ENCODE assay signal across 27 cellular contexts in the genomic region with DNA sequence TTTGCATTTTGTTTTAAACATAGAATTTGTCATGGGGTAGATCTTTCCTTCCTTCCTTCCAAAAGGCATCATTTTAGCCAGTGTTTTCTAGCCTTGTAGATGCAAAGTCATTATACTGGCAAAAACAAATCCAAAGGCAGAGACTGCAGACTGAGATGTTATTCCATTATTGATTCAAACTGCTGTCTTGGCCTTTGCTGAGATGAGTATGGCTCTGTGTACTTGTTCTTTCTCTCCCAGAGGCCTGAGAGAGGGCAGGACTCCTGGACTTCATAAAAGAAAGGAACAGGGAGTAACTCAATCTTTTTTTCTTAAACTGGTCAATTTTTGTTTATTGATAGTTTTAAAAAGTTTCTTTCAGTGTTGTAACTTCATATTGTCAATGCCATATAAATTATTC.
DNase-seq lines count a peak whose midpoint lies in the region; TF ChIP-seq lines count a peak whose summit lies in the region.
"Had no signal": no experiment of that assay in that cellular context is flagged by ENCODE, and none has a peak within 500 bp of the region (broad histone marks: within the 10 kb centered on the region; RNA-seq: fewer than 3 reads in every experiment).

No MANE protein-coding gene starts in this region.

- TF ChIP-seq POLR2A in breast epithelium (IDR thresholded peaks at IDR 0.05) (no peak), ovary (IDR thresholded peaks at IDR 0.05) (no peak)

- H3K9me3 ChIP-seq in breast epithelium (no peaks in the 10 kb centered on the region), osteoblast (ENCODE audit: low read depth, low read length) (no peaks in the 10 kb centered on the region), ovary (no peaks in the 10 kb centered on the region)

- H3K4me2 ChIP-seq in osteoblast (ENCODE audit: insufficient read depth, low read length), result peak overlapping the region; percentile 14

- no TSS peak for BruUV-seq in MCF 10A (replicated peaks; lab: Mats Ljungman, UMichigan)

- H2AFZ ChIP-seq in osteoblast (ENCODE audit: low read length), result peak overlapping the region; percentile 55

- H3K27me3 ChIP-seq in breast epithelium (no peaks in the 10 kb centered on the region), osteoblast (ENCODE audit: insufficient read depth, low read length) (no peaks in the 10 kb centered on the region), ovary (no peaks in the 10 kb centered on the region)
- H3K27me3 ChIP-seq: esophagus squamous epithelium, sigmoid colon, transverse colon had no signal

- H3K27ac Mint-ChIP-seq in MCF 10A (ENCODE audit: low read depth, unreplicated experiment), result peak overlapping the region; percentile 50
- no peak overlapping the region for H3K27ac Mint-ChIP-seq in activated CD4-positive, alpha-beta memory T cell treated with anti-CD3 and anti-CD28 coated beads, Interleukin-2, amount 10 ng/mL, durations not matched to agents 7 days and 5 days
- H3K27ac Mint-ChIP-seq: activated B cell treated with CpG ODN at 0.5 μM for 24 hours; activated CD4-positive, alpha-beta T cell treated with anti-CD3 and anti-CD28 coated beads, Interleukin-2, amount 10 ng/mL, durations not matched to agents 7 days and 5 days; activated naive CD8-positive, alpha-beta T cell treated with anti-CD3 and anti-CD28 coated beads, Interleukin-2, amount 50 U/mL, for 24 hours; immature natural killer cell; memory B cell; progenitor cell of endocrine pancreas had no signal

- H3K27ac ChIP-seq in breast epithelium (no peak overlapping the region), epithelial cell of prostate (peak overlapping the region; percentile 75), osteoblast (ENCODE audit: low read depth, low read length) (peak overlapping the region; percentile 58), ovary (no peak overlapping the region)
- H3K27ac ChIP-seq: 22Rv1, esophagus squamous epithelium, RWPE1, transverse colon had no signal

- TF ChIP-seq CTCF in MCF 10A (IDR thresholded peaks at IDR 0.05; ENCODE audit: unreplicated experiment), result no peak
- TF ChIP-seq CTCF in breast epithelium (IDR thresholded peaks at IDR 0.05), result no peak
- TF ChIP-seq CTCF in osteoblast (IDR thresholded peaks at IDR 0.05; ENCODE audit: extremely low read depth, low read depth, low read length), result no peak
- no peak for TF ChIP-seq CTCF in ovary (IDR thresholded peaks at IDR 0.05)

- TF ChIP-seq EP300 in ovary (IDR thresholded peaks at IDR 0.05), result no peak

- H3K4me3 Mint-ChIP-seq in MCF 10A (ENCODE audit: unreplicated experiment), result no peak overlapping the region
- no peak overlapping the region for H3K4me3 Mint-ChIP-seq in activated CD4-positive, alpha-beta memory T cell treated with anti-CD3 and anti-CD28 coated beads, Interleukin-2, amount 10 ng/mL, durations not matched to agents 7 days and 5 days
- H3K4me3 Mint-ChIP-seq: activated B cell treated with CpG ODN at 0.5 μM for 24 hours; activated CD4-positive, alpha-beta T cell treated with anti-CD3 and anti-CD28 coated beads, Interleukin-2, amount 10 ng/mL, durations not matched to agents 7 days and 5 days; activated naive CD8-positive, alpha-beta T cell treated with anti-CD3 and anti-CD28 coated beads, Interleukin-2, amount 50 U/mL, for 24 hours; immature natural killer cell; memory B cell had no signal

- no peak for DNase-seq in MCF 10A (ENCODE audit: unreplicated experiment)
- no peak for DNase-seq in breast epithelium (ENCODE audit: low spot score in 2 of 2)
- no peak for DNase-seq in epithelial cell of prostate (ENCODE audit: low read depth, low spot score)
- no peak for DNase-seq in osteoblast (ENCODE audit: insufficient read length, low spot score, missing footprints)
- no peak for DNase-seq in activated CD4-positive, alpha-beta memory T cell treated with anti-CD3 and anti-CD28 coated beads, Interleukin-2, amount 10 ng/mL, durations not matched to agents 7 days and 5 days
- DNase-seq in ovary, result no peak
- no peak for DNase-seq in COLO829 (ENCODE audit: low spot score)
- DNase-seq in effector CD4-positive, alpha-beta T cell, result no peak
- DNase-seq: activated B cell treated with CpG ODN at 0.5 μM for 24 hours; activated CD4-positive, alpha-beta T cell treated with anti-CD3 and anti-CD28 coated beads, Interleukin-2, amount 10 ng/mL, durations not matched to agents 7 days and 5 days; activated naive CD4-positive, alpha-beta T cell; activated naive CD8-positive, alpha-beta T cell treated with anti-CD3 and anti-CD28 coated beads, Interleukin-2, amount 50 U/mL, for 24 hours; activated T-cell treated with anti-CD3 and anti-CD28 coated beads, Interleukin-2, amount 50 U/mL, for 48 hours; DND-41; esophagus squamous epithelium; immature natural killer cell; NCI-H1048; NCI-H1694; NCI-H446 treated with DMSO at 0.1 percent for 48 hours; sigmoid colon; stimulated activated CD4-positive, alpha-beta T cell treated with anti-CD3 and anti-CD28 coated beads, Interleukin-15, amount 100 ng/mL, for 24 hours; stimulated activated CD4-positive, alpha-beta T cell treated with anti-CD3 and anti-CD28 coated beads, Interleukin-4, amount 100 ng/mL, for 4 hours; transverse colon had no signal

- no peak overlapping the region for H3K4me3 ChIP-seq in breast epithelium
- H3K4me3 ChIP-seq in osteoblast (ENCODE audit: insufficient read depth, low read length), result no peak overlapping the region
- H3K4me3 ChIP-seq in ovary, result no peak overlapping the region
- H3K4me3 ChIP-seq: esophagus squamous epithelium, sigmoid colon, transverse colon had no signal

- H3K36me3 Mint-ChIP-seq in MCF 10A (ENCODE audit: insufficient read depth, unreplicated experiment), result no peaks in the 10 kb centered on the region
- no peaks in the 10 kb centered on the region for H3K36me3 Mint-ChIP-seq in activated CD4-positive, alpha-beta memory T cell treated with anti-CD3 and anti-CD28 coated beads, Interleukin-2, amount 10 ng/mL, durations not matched to agents 7 days and 5 days (ENCODE audit: low read depth)
- H3K36me3 Mint-ChIP-seq: immature natural killer cell, memory B cell had no signal

- no peaks in the 10 kb centered on the region for H3K4me1 ChIP-seq in breast epithelium
- H3K4me1 ChIP-seq in osteoblast (ENCODE audit: insufficient read depth, low read length), result peaks cover 14% of the 10 kb centered on the region
- H3K4me1 ChIP-seq in ovary (ENCODE audit: insufficient read depth), result no peaks in the 10 kb centered on the region
- H3K4me1 ChIP-seq: transverse colon had no signal

- H3K79me2 ChIP-seq in osteoblast (ENCODE audit: insufficient read depth, low read length), result no peaks in the 10 kb centered on the region

- peaks cover 15% of the 10 kb centered on the region for H3K9me3 Mint-ChIP-seq in MCF 10A (ENCODE audit: unreplicated experiment)
- peaks cover 8% of the 10 kb centered on the region for H3K9me3 Mint-ChIP-seq in activated CD4-positive, alpha-beta memory T cell treated with anti-CD3 and anti-CD28 coated beads, Interleukin-2, amount 10 ng/mL, durations not matched to agents 7 days and 5 days

- intact Hi-C loops in MCF 10A (cut with micrococcal nuclease) (loop anchor here (10.0 kb wide), 1 partner anchor 212 kb away; the partner anchor contains the start of gene RND3), breast epithelium (cut with DNase I; ENCODE audit: low total_unique reads) (no loop called here), ovary (cut with DNase I) (no loop called here)

- no peaks in the 10 kb centered on the region for H3K27me3 Mint-ChIP-seq in MCF 10A (ENCODE audit: insufficient read depth, unreplicated experiment)
- H3K27me3 Mint-ChIP-seq in activated CD4-positive, alpha-beta memory T cell treated with anti-CD3 and anti-CD28 coated beads, Interleukin-2, amount 10 ng/mL, durations not matched to agents 7 days and 5 days, result no peaks in the 10 kb centered on the region
- H3K27me3 Mint-ChIP-seq: activated B cell treated with CpG ODN at 0.5 μM for 24 hours; activated CD4-positive, alpha-beta T cell treated with anti-CD3 and anti-CD28 coated beads, Interleukin-2, amount 10 ng/mL, durations not matched to agents 7 days and 5 days; activated naive CD8-positive, alpha-beta T cell treated with anti-CD3 and anti-CD28 coated beads, Interleukin-2, amount 50 U/mL, for 24 hours; memory B cell; progenitor cell of endocrine pancreas had no signal

- H3K36me3 ChIP-seq in breast epithelium (no peaks in the 10 kb centered on the region), osteoblast (ENCODE audit: insufficient read depth, low read length) (no peaks in the 10 kb centered on the region), ovary (no peaks in the 10 kb centered on the region)
- H3K36me3 ChIP-seq: esophagus squamous epithelium, sigmoid colon, transverse colon had no signal

- POLR2A ChIA-PET in MCF 10A (lab: Yijun Ruan, JAX), result interaction anchor here (1.0 to 2.2 kb wide), 5 partner anchors 85 to 685 kb away, joined by 3 to 11 read pairs (median 3); partner anchors contain the start of gene MMADHC
- POLR2A ChIA-PET in activated CD4-positive, alpha-beta memory T cell treated with anti-CD3 and anti-CD28 coated beads, Interleukin-2, amount 10 ng/mL, durations not matched to agents 7 days and 5 days (lab: Charles Lee), result no interaction called here

- H4K20me1 ChIP-seq in osteoblast (ENCODE audit: insufficient read depth, low read length), result no peaks in the 10 kb centered on the region

- CTCF ChIA-PET in MCF 10A (lab: Yijun Ruan, JAX), result no interaction called here
- CTCF ChIA-PET in activated CD4-positive, alpha-beta memory T cell treated with anti-CD3 and anti-CD28 coated beads, Interleukin-2, amount 10 ng/mL, durations not matched to agents 7 days and 5 days (lab: Charles Lee), result no interaction called here

- peaks cover 6% of the 10 kb centered on the region for H3K4me1 Mint-ChIP-seq in MCF 10A (ENCODE audit: insufficient read depth, unreplicated experiment)
- H3K4me1 Mint-ChIP-seq in activated CD4-positive, alpha-beta memory T cell treated with anti-CD3 and anti-CD28 coated beads, Interleukin-2, amount 10 ng/mL, durations not matched to agents 7 days and 5 days, result no peaks in the 10 kb centered on the region
- H3K4me1 Mint-ChIP-seq: activated B cell treated with CpG ODN at 0.5 μM for 24 hours; activated CD4-positive, alpha-beta T cell treated with anti-CD3 and anti-CD28 coated beads, Interleukin-2, amount 10 ng/mL, durations not matched to agents 7 days and 5 days; activated naive CD8-positive, alpha-beta T cell treated with anti-CD3 and anti-CD28 coated beads, Interleukin-2, amount 50 U/mL, for 24 hours; immature natural killer cell; memory B cell had no signal

Comparison
In these comparisons a context has a peak if more than half of its experiments do, and no peak if none do; other contexts are left out.
1. H3K27ac ChIP-seq: peak in epithelial cell of prostate (single experiment) and osteoblast (single experiment); none in breast epithelium (0 of 2) and ovary (0 of 2).